8 cellular contexts compared by ENCODE assay signal in genomic region chr11:63871962-63872832, GRCh38. TPM values are rescaled to one million over a fixed set of nuclear protein-coding genes. Genes with fewer than 3 reads are reported as not detected.
DNase-seq lines count a peak whose midpoint lies in the region; TF ChIP-seq lines count a peak whose summit lies in the region.

No MANE protein-coding gene starts in this region.

- no CpG with 5 or more reads among the region's 11 CpGs for WGBS in H9 (ENCODE audit: extremely low coverage, insufficient read length, low lambda C conversion rate)

- H3K56ac ChIP-seq in H9 (ENCODE audit: insufficient read length, low read depth, low read length), result no peak overlapping the region

- peaks cover 47 to 52% of the 10 kb centered on the region in 2 experiments for H3K4me1 Mint-ChIP-seq in H9
- peaks cover 50% of the 10 kb centered on the region for H3K4me1 Mint-ChIP-seq in chondrocyte (ENCODE audit: low read depth)

- H3K27ac ChIP-seq in 22Rv1 (peak overlapping the region; percentile 75), H9 (ENCODE audit: insufficient read length, low read depth, low read length) (no peak overlapping the region), Karpas-422 (ENCODE audit: low read length) (no peak overlapping the region), layer of hippocampus (ENCODE audit: low read depth, low read length) (peak overlapping the region; percentile 72)

- H3K27me3 ChIP-seq in H9 (ENCODE audit: insufficient read depth, low read length) (no peaks in the 10 kb centered on the region), Karpas-422 (ENCODE audit: low read length) (no peaks in the 10 kb centered on the region), layer of hippocampus (ENCODE audit: control insufficient read depth, insufficient read depth, low read length) (no peaks in the 10 kb centered on the region)

- peaks cover 12% of the 10 kb centered on the region; the same call in 1 of the 2 replicates for H3K4me1 ChIP-seq in H9 (ENCODE audit: insufficient read depth, low read length)
- peaks cover 3% of the 10 kb centered on the region; the same call in 1 of the 2 replicates for H3K4me1 ChIP-seq in Karpas-422 (ENCODE audit: low read length)

- H3K9ac ChIP-seq in H9 (ENCODE audit: extremely low read depth, insufficient read length, low read length), result no peak overlapping the region
- no peak overlapping the region for H3K9ac ChIP-seq in Karpas-422 (ENCODE audit: low read length)

- H4K20me1 ChIP-seq in H9 (ENCODE audit: control insufficient read depth, insufficient read depth, insufficient read length) (no peaks in the 10 kb centered on the region), Karpas-422 (ENCODE audit: insufficient read depth, low read depth, low read length) (peaks cover 61% of the 10 kb centered on the region)

- H3K27me3 Mint-ChIP-seq in H9 (ENCODE audit: low read depth), result no peaks in the 10 kb centered on the region
- H3K27me3 Mint-ChIP-seq in chondrocyte (ENCODE audit: low read depth), result no peaks in the 10 kb centered on the region

- no peak overlapping the region for H3T11ph ChIP-seq in H9 (ENCODE audit: low read length)

- H2AFZ ChIP-seq in H9 (ENCODE audit: low read length), result no peak overlapping the region
- H2AFZ ChIP-seq in Karpas-422 (ENCODE audit: low read length), result no peak overlapping the region

- TF ChIP-seq CTCF in 22Rv1 (IDR thresholded peaks at IDR 0.05) (peak; percentile 79), H9 (conservative IDR thresholded peaks at IDR 0.05) (peak; percentile 42; the same call in 2 of the 3 replicates), chondrocyte (IDR thresholded peaks at IDR 0.05) (peak; percentile 76)

- H3K4me3 Mint-ChIP-seq in H9 (no peak overlapping the region), chondrocyte (ENCODE audit: unreplicated experiment) (no peak overlapping the region)

- H3K27ac Mint-ChIP-seq in H9, result peak overlapping the region; percentile 68 to 92 (median 89); a peak in 6 of 7 replicates
- peak overlapping the region; percentile 87 for H3K27ac Mint-ChIP-seq in chondrocyte (ENCODE audit: unreplicated experiment)

- H3K9me3 ChIP-seq in H9 (ENCODE audit: control insufficient read depth, low read depth, low read length) (no peaks in the 10 kb centered on the region), Karpas-422 (ENCODE audit: low read length) (no peaks in the 10 kb centered on the region)

- no peak overlapping the region for H2BK20ac ChIP-seq in H9 (ENCODE audit: low read depth, low read length, poor library complexity, severe bottlenecking)

- no peak overlapping the region for H4K5ac ChIP-seq in H9 (ENCODE audit: insufficient read length, low read depth, low read length)

- no peaks in the 10 kb centered on the region for H3K23me2 ChIP-seq in H9 (ENCODE audit: insufficient read length, low read depth, low read length, poor library complexity, severe bottlenecking)

- no peak overlapping the region for H3K14ac ChIP-seq in H9 (ENCODE audit: insufficient read depth, low read length)

- no peak overlapping the region for H2BK15ac ChIP-seq in H9 (ENCODE audit: low read depth, low read length)

- H3K4me2 ChIP-seq in H9 (ENCODE audit: insufficient read depth, insufficient read length, low read length) (no peak overlapping the region), Karpas-422 (ENCODE audit: low read depth, low read length, poor library complexity, severe bottlenecking) (no peak overlapping the region)

- H4K8ac ChIP-seq in H9 (replicated peaks; ENCODE audit: insufficient read length, low read depth, low read length), result no peak overlapping the region

- peaks cover 10% of the 10 kb centered on the region for H3K36me3 ChIP-seq in Karpas-422 (ENCODE audit: insufficient read depth, low read length)

- H2BK12ac ChIP-seq in H9 (ENCODE audit: insufficient read length, low read depth, low read length), result no peak overlapping the region

- H4K91ac ChIP-seq in H9 (ENCODE audit: insufficient read length, low read depth, low read length), result no peak overlapping the region

- H3K36me3 Mint-ChIP-seq in H9 (ENCODE audit: insufficient read depth in 1 of 3, low read depth in 3 of 3), result peaks cover 0 to 4% (median 3%) of the 10 kb centered on the region in 3 experiments; a peak in 4 of 7 replicates
- peaks cover 1% of the 10 kb centered on the region for H3K36me3 Mint-ChIP-seq in chondrocyte (ENCODE audit: low read depth)

- no peak overlapping the region for H2BK5ac ChIP-seq in H9 (ENCODE audit: insufficient read length, low read length)

- H3K79me2 ChIP-seq in H9 (ENCODE audit: insufficient read depth, low read length) (peaks cover 23% of the 10 kb centered on the region; the same call in 1 of the 2 replicates), Karpas-422 (ENCODE audit: low read length) (peaks cover 96% of the 10 kb centered on the region)

- H3K79me1 ChIP-seq in H9 (ENCODE audit: insufficient read depth, low read depth, low read length, poor library complexity, severe bottlenecking), result peaks cover 13% of the 10 kb centered on the region

- H3K23ac ChIP-seq in H9 (ENCODE audit: insufficient read length, low read depth, low read length), result no peak overlapping the region

- no peak overlapping the region for H2BK120ac ChIP-seq in H9 (ENCODE audit: low read depth, low read length, poor library complexity, severe bottlenecking)

- no peak overlapping the region for H3K18ac ChIP-seq in H9 (ENCODE audit: insufficient read length, low read depth, low read length)

- H3K9me2 ChIP-seq in Karpas-422 (replicated peaks; ENCODE audit: insufficient read depth, low read length), result no peaks in the 10 kb centered on the region

- no peak overlapping the region for H2AK5ac ChIP-seq in H9 (ENCODE audit: insufficient read length, low read length)

- peak; percentile 92 for DNase-seq in GM03348 (ENCODE audit: low spot score)
- peak; percentile 69 for DNase-seq in H9
- peak; percentile 76 for DNase-seq in Karpas-422
- DNase-seq in SW480 (ENCODE audit: low spot score), result peak; percentile 92
- DNase-seq in chondrocyte (ENCODE audit: low spot score), result no peak
- peak; percentile 8 for DNase-seq in stimulated activated CD4-positive, alpha-beta T cell treated with anti-CD3 and anti-CD28 coated beads, Interleukin-4, amount 100 ng/mL, for 1 hour

- no peak overlapping the region for H3K4ac ChIP-seq in H9 (ENCODE audit: low read depth, low read length)

- H3K9me3 Mint-ChIP-seq in H9 (no peaks in the 10 kb centered on the region), chondrocyte (ENCODE audit: low read depth) (no peaks in the 10 kb centered on the region)

- no peak overlapping the region for H3K4me3 ChIP-seq in Karpas-422 (ENCODE audit: low read length)

RNA-seq across cellular contexts. Expression of gene MARK2, which starts 33.3 kb away (rescaled TPM):
- total RNA-seq in H9 (2021) (45.7 and 49.6 TPM in 2 replicates), chondrocyte (25.3 to 30.7 TPM (median 26.2 TPM) in 3 replicates)
- total RNA-seq in Karpas-422 (2014; rRNA removed; shearing (Covaris generic); ENCODE audit: low replicate concordance), result 22.1 and 26.9 TPM in 2 replicates

RNA-seq across cellular contexts. Expression of gene RCOR2, which starts 44.8 kb away (rescaled TPM):
- total RNA-seq in H9 (2021) (117 and 118 TPM in 2 replicates), chondrocyte (1.3 to 3.8 TPM (median 2.7 TPM) in 3 replicates)
- total RNA-seq in Karpas-422 (2014; rRNA removed; shearing (Covaris generic); ENCODE audit: low replicate concordance), result 2.1 and 2.4 TPM in 2 replicates

RNA-seq across cellular contexts. Expression of gene SPINDOC, which starts 58.9 kb away (rescaled TPM):
- total RNA-seq in H9 (2021) (121 TPM in 2 replicates), chondrocyte (25.4 to 36.0 TPM (median 32.2 TPM) in 3 replicates)
- 40.3 and 88.1 TPM in 2 replicates for total RNA-seq in Karpas-422 (2014; rRNA removed; shearing (Covaris generic); ENCODE audit: low replicate concordance)

Comparison
In these comparisons a context has a peak if more than half of its experiments do, and no peak if none do; other contexts are left out.
1. H3K27ac ChIP-seq: peak in 22Rv1 (single experiment) and layer of hippocampus (single experiment); none in H9 (single experiment) and Karpas-422 (single experiment).
2. RNA of gene RCOR2, which starts 44.8 kb away (total RNA-seq): 117 to 118 TPM in H9; 1.3 to 3.8 TPM in chondrocyte and 2.1 to 2.4 TPM in Karpas-422; every median in the first group is over 10 times any median in the second.
3. Peak in every context shown above with its lines, with median percentiles within 50 percentile points of each other: CTCF ChIP-seq.